Comparison of ENCODE assay signal across 1 cellular context in genomic region chrX:131330735-131331134, GRCh38.
TF ChIP-seq lines count a peak whose summit lies in the region.

No MANE protein-coding gene starts in this region.

TF ChIP-seq in K562, 482 proteins besides CTCF, POLR2A, EP300 and RAD21 (continued from another document):
- TF ChIP-seq, protein P1, sequence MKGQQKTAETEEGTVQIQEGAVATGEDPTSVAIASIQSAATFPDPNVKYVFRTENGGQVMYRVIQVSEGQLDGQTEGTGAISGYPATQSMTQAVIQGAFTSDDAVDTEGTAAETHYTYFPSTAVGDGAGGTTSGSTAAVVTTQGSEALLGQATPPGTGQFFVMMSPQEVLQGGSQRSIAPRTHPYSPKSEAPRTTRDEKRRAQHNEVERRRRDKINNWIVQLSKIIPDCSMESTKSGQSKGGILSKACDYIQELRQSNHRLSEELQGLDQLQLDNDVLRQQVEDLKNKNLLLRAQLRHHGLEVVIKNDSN (CRISPR knock-in tag; IDR thresholded peaks at IDR 0.05), result no peak
- TF ChIP-seq BCOR (IDR thresholded peaks at IDR 0.05) (no peak), ZNF57 (CRISPR knock-in tag; IDR thresholded peaks at IDR 0.05) (no peak), TARDBP (IDR thresholded peaks at IDR 0.05) (no peak)
- TF ChIP-seq, protein P2, sequence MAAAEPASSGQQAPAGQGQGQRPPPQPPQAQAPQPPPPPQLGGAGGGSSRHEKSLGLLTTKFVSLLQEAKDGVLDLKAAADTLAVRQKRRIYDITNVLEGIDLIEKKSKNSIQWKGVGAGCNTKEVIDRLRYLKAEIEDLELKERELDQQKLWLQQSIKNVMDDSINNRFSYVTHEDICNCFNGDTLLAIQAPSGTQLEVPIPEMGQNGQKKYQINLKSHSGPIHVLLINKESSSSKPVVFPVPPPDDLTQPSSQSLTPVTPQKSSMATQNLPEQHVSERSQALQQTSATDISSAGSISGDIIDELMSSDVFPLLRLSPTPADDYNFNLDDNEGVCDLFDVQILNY (CRISPR knock-in tag; IDR thresholded peaks at IDR 0.05), result no peak
